In the genomic region with DNA sequence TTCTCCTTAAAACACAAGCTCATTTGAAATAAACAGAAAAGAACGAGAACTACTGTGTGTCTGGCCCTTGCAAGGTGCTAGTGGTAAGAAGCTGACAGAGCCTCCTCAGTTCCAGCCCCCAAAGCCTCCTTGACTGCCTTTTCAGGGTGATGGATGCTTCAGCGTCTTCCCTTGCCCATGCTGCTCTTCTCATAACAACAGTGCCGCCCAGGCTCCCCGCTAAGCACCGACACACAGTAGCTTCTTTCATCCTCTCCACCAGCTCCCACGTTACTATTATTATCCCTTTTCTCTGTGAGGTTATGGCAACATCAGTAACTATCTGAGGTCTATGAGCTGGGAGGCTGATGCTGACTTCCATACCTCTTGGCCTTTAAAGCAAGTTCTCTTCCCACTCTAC, we compare ENCODE assay signal across 23 cellular contexts.
"Had no signal": no experiment of that assay in that cellular context is flagged by ENCODE, and none has a peak within 500 bp of the region (broad histone marks: within the 10 kb centered on the region; RNA-seq: fewer than 3 reads in every experiment).

No MANE protein-coding gene starts in this region.

- H3K27me3 Mint-ChIP-seq: stimulated activated naive B cell treated with anti-CD40 and anti-IgM and Interleukin-4, amounts not matched to agents 10 μg/mL and 1 μg/mL and 100 μg/mL, for 72 hours had no signal

- H3K4me1 ChIP-seq: neural progenitor cell, pancreas, prostate gland, right lobe of liver, sigmoid colon, stomach, tibial artery, transverse colon, upper lobe of right lung, uterus had no signal

- DNase-seq: naive thymus-derived CD4-positive, alpha-beta T cell; natural killer cell; pancreas; right cardiac atrium; right lobe of liver; sigmoid colon; small intestine; stimulated activated CD4-positive, alpha-beta T cell treated with anti-CD3 and anti-CD28 coated beads, Interleukin-15, amount 100 ng/mL, for 24 hours; stimulated activated CD4-positive, alpha-beta T cell treated with anti-CD3 and anti-CD28 coated beads, Interleukin-2, amount 100 ng/mL, for 24 hours; stimulated activated CD4-positive, alpha-beta T cell treated with anti-CD3 and anti-CD28 coated beads, Interleukin-2, amount 100 ng/mL, for 48 hours; stimulated activated CD4-positive, alpha-beta T cell treated with anti-CD3 and anti-CD28 coated beads, Interleukin-4, amount 100 ng/mL, for 24 hours; stimulated activated naive B cell treated with anti-CD40 and anti-IgM and Interleukin-4, amounts not matched to agents 10 μg/mL and 1 μg/mL and 100 μg/mL, for 72 hours; stimulated activated naive CD4-positive, alpha-beta T cell treated with Interleukin-2 at 50 U/mL for 16 hours; stomach; tibial artery; transverse colon; upper lobe of right lung; uterus had no signal

- ATAC-seq: naive thymus-derived CD4-positive, alpha-beta T cell; natural killer cell; pancreas; right cardiac atrium; right lobe of liver; stimulated activated effector memory CD8-positive, alpha-beta T cell treated with anti-CD3 and anti-CD28 coated beads, Interleukin-12 subunit alpha, Interleukin-12 subunit beta, amount 100 ng/mL, for 72 hours; stimulated activated naive B cell treated with anti-CD40 and anti-IgM and Interleukin-4, amounts not matched to agents 10 μg/mL and 1 μg/mL and 100 μg/mL, for 72 hours; upper lobe of right lung had no signal

- H3K36me3 ChIP-seq: neural progenitor cell, pancreas, prostate gland, right lobe of liver, sigmoid colon, stomach, tibial artery, transverse colon, upper lobe of right lung, uterus had no signal

- H3K27me3 ChIP-seq: neural progenitor cell, pancreas, right lobe of liver, sigmoid colon, stomach, tibial artery, transverse colon, upper lobe of right lung, uterus had no signal

- H3K9me3 Mint-ChIP-seq: natural killer cell; nephron; stimulated activated effector memory CD8-positive, alpha-beta T cell treated with anti-CD3 and anti-CD28 coated beads, Interleukin-12 subunit alpha, Interleukin-12 subunit beta, amount 100 ng/mL, for 72 hours had no signal

- H3K27ac ChIP-seq: neural progenitor cell, pancreas, prostate gland, right lobe of liver, sigmoid colon, stomach, tibial artery, transverse colon, upper lobe of right lung, uterus had no signal

- H3K27ac Mint-ChIP-seq: naive thymus-derived CD4-positive, alpha-beta T cell; natural killer cell; nephron; neural progenitor cell; stimulated activated effector memory CD8-positive, alpha-beta T cell treated with anti-CD3 and anti-CD28 coated beads, Interleukin-12 subunit alpha, Interleukin-12 subunit beta, amount 100 ng/mL, for 72 hours; stimulated activated naive B cell treated with anti-CD40 and anti-IgM and Interleukin-4, amounts not matched to agents 10 μg/mL and 1 μg/mL and 100 μg/mL, for 72 hours; type B pancreatic cell had no signal

- H3K4me3 ChIP-seq: neural progenitor cell, pancreas, prostate gland, right lobe of liver, sigmoid colon, stomach, tibial artery, transverse colon, upper lobe of right lung, uterus had no signal

- H3K4me3 Mint-ChIP-seq: naive thymus-derived CD4-positive, alpha-beta T cell; natural killer cell; nephron; neural progenitor cell; stimulated activated effector memory CD8-positive, alpha-beta T cell treated with anti-CD3 and anti-CD28 coated beads, Interleukin-12 subunit alpha, Interleukin-12 subunit beta, amount 100 ng/mL, for 72 hours; stimulated activated naive B cell treated with anti-CD40 and anti-IgM and Interleukin-4, amounts not matched to agents 10 μg/mL and 1 μg/mL and 100 μg/mL, for 72 hours; type B pancreatic cell had no signal

- H3K9me3 ChIP-seq: pancreas, prostate gland, right lobe of liver, sigmoid colon, stomach, tibial artery, transverse colon, upper lobe of right lung, uterus had no signal

- H3K4me1 Mint-ChIP-seq: nephron; neural progenitor cell; stimulated activated effector memory CD8-positive, alpha-beta T cell treated with anti-CD3 and anti-CD28 coated beads, Interleukin-12 subunit alpha, Interleukin-12 subunit beta, amount 100 ng/mL, for 72 hours; stimulated activated naive B cell treated with anti-CD40 and anti-IgM and Interleukin-4, amounts not matched to agents 10 μg/mL and 1 μg/mL and 100 μg/mL, for 72 hours had no signal
